Comparison of ENCODE assay signal across 1 cellular context in genomic region chr12:43835656-43836454, GRCh38.
TF ChIP-seq lines count a peak whose summit lies in the region.

TMEM117 (plus strand) TSS chr12:43836081.

TF ChIP-seq in HepG2, 621 proteins besides CTCF, POLR2A, EP300 and RAD21 (continued from another document and continues in another):
- peak; percentile 73; the same call in 1 of the 2 replicates for TF ChIP-seq THAP7 (CRISPR knock-in tag; IDR thresholded peaks at IDR 0.05)
- no peak for TF ChIP-seq TBX3 (IDR thresholded peaks at IDR 0.05; ENCODE audit: borderline replicate concordance)
- no peak; the same call in 1 of the 2 replicates for TF ChIP-seq ZNF292 (CRISPR knock-in tag; IDR thresholded peaks at IDR 0.05; ENCODE audit: borderline replicate concordance, low read depth)
- TF ChIP-seq NFKBIZ (CRISPR knock-in tag; IDR thresholded peaks at IDR 0.05), result no peak
- no peak for TF ChIP-seq ZNF235 (CRISPR knock-in tag; IDR thresholded peaks at IDR 0.05; ENCODE audit: borderline replicate concordance)
- no peak for TF ChIP-seq LRRFIP1 (CRISPR knock-in tag; conservative IDR thresholded peaks at IDR 0.05)
- no peak for TF ChIP-seq SNAPC5 (CRISPR knock-in tag; IDR thresholded peaks at IDR 0.05; ENCODE audit: borderline replicate concordance)
- TF ChIP-seq ZNF816 (CRISPR knock-in tag; IDR thresholded peaks at IDR 0.05; ENCODE audit: borderline replicate concordance), result 0 out of 2 replicates have a peak, but pooled peaks have one; percentile 38
- no peak; the same call in 1 of the 2 replicates for TF ChIP-seq ZNF556 (CRISPR knock-in tag; IDR thresholded peaks at IDR 0.05; ENCODE audit: borderline replicate concordance)
- TF ChIP-seq ZNF652 (CRISPR knock-in tag; IDR thresholded peaks at IDR 0.05; ENCODE audit: borderline replicate concordance, low read depth), result no peak
- no peak for TF ChIP-seq POLR2AphosphoS2 (IDR thresholded peaks at IDR 0.05; ENCODE audit: low read depth, low read length)
- peak; percentile 46; the same call in 1 of the 2 replicates for TF ChIP-seq ZNF160 (CRISPR knock-in tag; IDR thresholded peaks at IDR 0.05)
- peak; percentile 79 for TF ChIP-seq ZSCAN21 (CRISPR knock-in tag; IDR thresholded peaks at IDR 0.05; ENCODE audit: borderline replicate concordance)
- peak; percentile 69 for TF ChIP-seq ZNF777 (CRISPR knock-in tag; IDR thresholded peaks at IDR 0.05)
- no peak for TF ChIP-seq NONO (IDR thresholded peaks at IDR 0.05)
- no peak for TF ChIP-seq NONO (CRISPR knock-in tag; conservative IDR thresholded peaks at IDR 0.05)
- peak; percentile 39 for TF ChIP-seq BORCS8-MEF2B (CRISPR knock-in tag; IDR thresholded peaks at IDR 0.05)
- TF ChIP-seq ZC3H4 (CRISPR knock-in tag; IDR thresholded peaks at IDR 0.05; ENCODE audit: borderline replicate concordance), result no peak
- peak; percentile 90; the same call in 1 of the 2 replicates for TF ChIP-seq UBTF (CRISPR knock-in tag; IDR thresholded peaks at IDR 0.05)
- TF ChIP-seq NR3C1 (CRISPR knock-in tag; IDR thresholded peaks at IDR 0.05), result no peak
- 0 out of 2 replicates have a peak, but pooled peaks have one; percentile 32 for TF ChIP-seq ZSCAN22 (CRISPR knock-in tag; IDR thresholded peaks at IDR 0.05)
- TF ChIP-seq YEATS2 (CRISPR knock-in tag; IDR thresholded peaks at IDR 0.05; ENCODE audit: borderline replicate concordance), result peak; percentile 32; the same call in 1 of the 2 replicates
- TF ChIP-seq ZNF318 (CRISPR knock-in tag; IDR thresholded peaks at IDR 0.05), result no peak
- no peak for TF ChIP-seq ZBTB25 (CRISPR knock-in tag; IDR thresholded peaks at IDR 0.05)
- TF ChIP-seq RNF2 (conservative IDR thresholded peaks at IDR 0.05; ENCODE audit: low read depth), result no peak; the same call in none of the 2 replicates
- no peak for TF ChIP-seq NCOA2 (CRISPR knock-in tag; IDR thresholded peaks at IDR 0.05)
- 0 out of 2 replicates have a peak, but pooled peaks have one; percentile 28 for TF ChIP-seq ATF7-NPFF (CRISPR knock-in tag; IDR thresholded peaks at IDR 0.05; ENCODE audit: low read depth)
- TF ChIP-seq ZNF124 (CRISPR knock-in tag; IDR thresholded peaks at IDR 0.05), result no peak
- no peak; the same call in 1 of the 2 replicates for TF ChIP-seq REXO4 (CRISPR knock-in tag; IDR thresholded peaks at IDR 0.05; ENCODE audit: borderline replicate concordance)
- no peak for TF ChIP-seq ZSCAN9 (CRISPR knock-in tag; IDR thresholded peaks at IDR 0.05; ENCODE audit: borderline replicate concordance)
- TF ChIP-seq KDM5B (CRISPR knock-in tag; IDR thresholded peaks at IDR 0.05; ENCODE audit: borderline replicate concordance), result peak; percentile 50; the same call in 1 of the 2 replicates
- no peak for TF ChIP-seq FOXA1 (IDR thresholded peaks at IDR 0.05)
- TF ChIP-seq FOXA1 (CRISPR knock-in tag; IDR thresholded peaks at IDR 0.05), result no peak
- no peak for TF ChIP-seq LCORL (IDR thresholded peaks at IDR 0.05)
- 0 out of 2 replicates have a peak, but pooled peaks have one; percentile 17 for TF ChIP-seq LCORL (CRISPR knock-in tag; IDR thresholded peaks at IDR 0.05)
- peak; percentile 78 for TF ChIP-seq ASH2L (IDR thresholded peaks at IDR 0.05; ENCODE audit: insufficient read length, low read depth, low read length)
- no peak for TF ChIP-seq ATF5 (CRISPR knock-in tag; IDR thresholded peaks at IDR 0.05; ENCODE audit: low read depth)
- TF ChIP-seq ARID5B (CRISPR knock-in tag; IDR thresholded peaks at IDR 0.05), result peak; percentile 20; the same call in 1 of the 2 replicates
- no peak for TF ChIP-seq KDM3A (CRISPR knock-in tag; IDR thresholded peaks at IDR 0.05; ENCODE audit: low read depth)
- 0 out of 2 replicates have a peak, but pooled peaks have one; percentile 9 for TF ChIP-seq THAP11 (CRISPR knock-in tag; IDR thresholded peaks at IDR 0.05)
- TF ChIP-seq ZNF230 (CRISPR knock-in tag; IDR thresholded peaks at IDR 0.05), result 0 out of 2 replicates have a peak, but pooled peaks have one; percentile 38
- TF ChIP-seq ZNF607 (CRISPR knock-in tag; IDR thresholded peaks at IDR 0.05; ENCODE audit: borderline replicate concordance), result peak; percentile 58; the same call in 1 of the 2 replicates
- TF ChIP-seq ZNF564 (CRISPR knock-in tag; IDR thresholded peaks at IDR 0.05), result 0 out of 2 replicates have a peak, but pooled peaks have one; percentile 34
- TF ChIP-seq ZNF614 (CRISPR knock-in tag; IDR thresholded peaks at IDR 0.05; ENCODE audit: borderline replicate concordance), result no peak
- TF ChIP-seq NFKB2 (CRISPR knock-in tag; IDR thresholded peaks at IDR 0.05; ENCODE audit: borderline replicate concordance), result no peak; the same call in 1 of the 2 replicates
